ENCODE assay signal across 21 cellular contexts in the genomic region with DNA sequence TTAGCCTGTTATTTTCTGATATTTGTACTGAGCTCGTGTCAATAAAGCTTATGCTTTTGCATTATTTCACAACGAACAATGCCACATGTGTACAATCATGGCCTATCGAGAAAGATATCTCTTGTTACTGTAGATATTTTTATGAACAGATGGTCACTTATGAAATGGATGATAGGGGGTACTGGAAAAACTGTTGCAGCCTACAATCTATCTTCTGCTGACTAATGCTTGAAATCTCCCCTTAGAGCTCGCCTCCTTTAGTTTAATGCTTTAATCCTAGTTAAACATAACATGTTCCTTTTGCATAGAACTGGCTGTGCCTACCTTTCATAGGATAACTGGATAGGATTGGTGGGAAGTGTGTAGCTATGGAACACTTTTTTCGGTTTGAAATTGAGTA.
"Had no signal": no experiment of that assay in that cellular context is flagged by ENCODE, and none has a peak within 500 bp of the region (broad histone marks: within the 10 kb centered on the region; RNA-seq: fewer than 3 reads in every experiment).

No MANE protein-coding gene starts in this region.

- ATAC-seq: activated CD8-positive, alpha-beta T cell treated with anti-CD3 and anti-CD28 coated beads, Interleukin-2, amount 10 ng/mL, durations not matched to agents 7 days and 5 days had no signal

- H3K27ac Mint-ChIP-seq: activated CD8-positive, alpha-beta T cell treated with anti-CD3 and anti-CD28 coated beads, Interleukin-2, amount 10 ng/mL, durations not matched to agents 7 days and 5 days; activated naive CD8-positive, alpha-beta T cell treated with anti-CD3 and anti-CD28 coated beads, Interleukin-2, amount 10 ng/mL, durations not matched to agents 7 days and 5 days had no signal

- H3K4me3 Mint-ChIP-seq: activated CD8-positive, alpha-beta T cell treated with anti-CD3 and anti-CD28 coated beads, Interleukin-2, amount 10 ng/mL, durations not matched to agents 7 days and 5 days; activated naive CD8-positive, alpha-beta T cell treated with anti-CD3 and anti-CD28 coated beads, Interleukin-2, amount 10 ng/mL, durations not matched to agents 7 days and 5 days had no signal

- DNase-seq: activated CD4-positive, alpha-beta T cell treated with anti-CD3 and anti-CD28 coated beads for 48 hours; activated CD4-positive, alpha-beta T cell treated with anti-CD3 and anti-CD28 coated beads, Interleukin-2, amount 50 U/mL, for 4 hours; activated CD4-positive, CD25-positive, alpha-beta regulatory T cell treated with anti-CD3 and anti-CD28 coated beads, Interleukin-2, amount 50 U/mL, for 72 hours; activated CD8-positive, alpha-beta memory T cell treated with anti-CD3 and anti-CD28 coated beads, Interleukin-2, amount 50 U/mL, for 48 hours; activated CD8-positive, alpha-beta T cell treated with anti-CD3 and anti-CD28 coated beads, Interleukin-2, amount 10 ng/mL, durations not matched to agents 7 days and 5 days; activated naive CD4-positive, alpha-beta T cell treated with anti-CD3 and anti-CD28 coated beads, Interleukin-2, amount 50 U/mL, for 16 hours; activated naive CD8-positive, alpha-beta T cell treated with anti-CD3 and anti-CD28 coated beads, Interleukin-2, amount 10 ng/mL, durations not matched to agents 7 days and 5 days; activated T-cell treated with anti-CD3 and anti-CD28 coated beads, Interleukin-2, amount 50 U/mL, for 1 hour; adrenal gland; aorta; caudate nucleus; Kasumi-1; KBM-7; NCI-H1105 treated with DMSO at 0.1 percent for 48 hours; NCI-H146; NCI-H1930; NCI-H2107; NCI-H510A treated with DMSO at 0.1 percent for 48 hours; NCI-H748 treated with DMSO at 0.1 percent for 48 hours; SIG-M5; T-helper 1 cell had no signal

- H3K27me3 Mint-ChIP-seq: activated naive CD8-positive, alpha-beta T cell treated with anti-CD3 and anti-CD28 coated beads, Interleukin-2, amount 10 ng/mL, durations not matched to agents 7 days and 5 days had no signal
